Comparison of ENCODE assay signal across 8 cellular contexts in genomic region chr19:3250675-3251074, GRCh38. TPM values are rescaled to one million over a fixed set of nuclear protein-coding genes. Genes with fewer than 3 reads are reported as not detected.
DNase-seq lines count a peak whose midpoint lies in the region; ATAC-seq, FAIRE-seq and TF ChIP-seq lines count a peak whose summit lies in the region.

No MANE protein-coding gene starts in this region.

- H2AFZ ChIP-seq in SK-N-SH (ENCODE audit: low read depth): no peak overlapping the region
- no peak overlapping the region for H2AFZ ChIP-seq in K562 (ENCODE audit: low read depth, low read length)

- POLR2A ChIA-PET in SK-N-SH (lab: Yijun Ruan, JAX): no interaction called here
- POLR2A ChIA-PET in K562 (lab: Yijun Ruan, JAX): interaction anchor here (0.7 kb wide), 1 partner anchor 802 kb away, joined by 3 read pairs; no protein-coding TSS in a partner anchor

- H3K27me3 ChIP-seq in SK-N-SH (ENCODE audit: insufficient read depth) (peaks cover 4% of the 10 kb centered on the region; the same call in 1 of the 2 replicates), K562 (ENCODE audit: control insufficient read depth in 2 of 2, insufficient read depth in 2 of 2, low read length in 2 of 2) (0 out of 5 replicates have a peak, but pooled peaks cover 0 to 4% of the 10 kb centered on the region in 2 experiments)

- intact Hi-C loops in K562 (cut with micrococcal nuclease): no loop called here

- TF ChIP-seq EP300 in SK-N-SH (IDR thresholded peaks at IDR 0.05; ENCODE audit: borderline replicate concordance in 1 of 2, low read depth in 1 of 2, low read length in 1 of 2) (no peak), K562 (IDR thresholded peaks at IDR 0.05; ENCODE audit: low read length) (no peak)

- H3K9me3 Mint-ChIP-seq in nephron progenitor cell: peaks cover 13% of the 10 kb centered on the region

- CTCF ChIA-PET in SK-N-SH (lab: Yijun Ruan, JAX) (interaction anchor here (1.1 to 2.0 kb wide), 4 partner anchors 12 to 26 kb away, joined by 3 to 5 read pairs (median 4); partner anchors contain the start of gene CELF5), K562 (lab: Yijun Ruan, JAX; ENCODE audit: low intra/inter-chr PET ratio) (no interaction called here)

- H3K27ac ChIP-seq in SK-N-SH (ENCODE audit: low read depth in 2 of 2, low read length in 1 of 2) (no peak overlapping the region), K562 (ENCODE audit: extremely low read depth, low read depth, low read length) (no peak overlapping the region)

- 68% methylated on average over 6 of the region's 7 CpGs for WGBS in SK-N-SH (ENCODE audit: low lambda C conversion rate)
- 2% methylated on average over 6 of the region's 7 CpGs for WGBS in K562 (ENCODE audit: insufficient coverage, low coverage, missing lambda C conversion rate)

- H3K9me1 ChIP-seq in K562 (ENCODE audit: control insufficient read depth, insufficient read depth, low read length): no peaks in the 10 kb centered on the region

- H3K36me3 ChIP-seq in SK-N-SH (replicated peaks in 1 of 2; ENCODE audit: control insufficient read depth in 1 of 2, insufficient read depth in 2 of 2, low read length in 1 of 2) (no peaks in the 10 kb centered on the region), K562 (ENCODE audit: control insufficient read depth, insufficient read depth, low read length) (no peaks in the 10 kb centered on the region)

- H3K36me3 Mint-ChIP-seq in nephron progenitor cell (ENCODE audit: low read depth): no peaks in the 10 kb centered on the region

- no peak overlapping the region for H3K27ac Mint-ChIP-seq in nephron progenitor cell

- peak; percentile 25; the same call in 1 of the 2 replicates for TF ChIP-seq RAD21 in SK-N-SH (IDR thresholded peaks at IDR 0.05; ENCODE audit: low read length)
- peak; percentile 31 to 61 for TF ChIP-seq RAD21 in K562 (CRISPR knock-in tag; conservative IDR thresholded peaks at IDR 0.05 in 1 of 2, IDR thresholded peaks at IDR 0.05 in 1 of 2)

- peaks cover 14% of the 10 kb centered on the region for H3K27me3 Mint-ChIP-seq in nephron progenitor cell (ENCODE audit: low read depth, poor library complexity)

- H3K9ac ChIP-seq in SK-N-SH (no peak overlapping the region), K562 (ENCODE audit: insufficient read depth in 1 of 2, low read depth in 2 of 2, low read length in 2 of 2) (no peak overlapping the region)

- H3K4me3 Mint-ChIP-seq in nephron progenitor cell: no peak overlapping the region

- no peaks in the 10 kb centered on the region for H3K9me2 ChIP-seq in SK-N-SH

- no peaks in the 10 kb centered on the region for H4K20me1 ChIP-seq in SK-N-SH (ENCODE audit: insufficient read depth)
- H4K20me1 ChIP-seq in K562 (replicated peaks; ENCODE audit: control insufficient read depth, insufficient read depth, low read length): no peaks in the 10 kb centered on the region

- BruUV-seq in K562 (replicated peaks; lab: Mats Ljungman, UMichigan): no TSS peak

- H3K4me1 Mint-ChIP-seq in nephron progenitor cell: no peaks in the 10 kb centered on the region

- no peak overlapping the region for H3K4me2 ChIP-seq in SK-N-SH
- H3K4me2 ChIP-seq in K562 (ENCODE audit: insufficient read depth, low read length): no peak overlapping the region

- H3K4me3 ChIP-seq in SK-N-SH (ENCODE audit: low read depth in 2 of 2, low read length in 1 of 2) (no peak overlapping the region), K562 (no peak overlapping the region)

- peak; percentile 85 for ATAC-seq in K562
- ATAC-seq in GM18517 (IDR thresholded peaks at IDR 0.05; ENCODE audit: unreplicated experiment): no peak

- TF ChIP-seq CTCF in GM12873 (IDR thresholded peaks at IDR 0.05; ENCODE audit: insufficient read depth, low read depth, low read length, missing control alignments) (peak; percentile 87), SK-N-SH (IDR thresholded peaks at IDR 0.05) (peak; percentile 52), K562 (IDR thresholded peaks at IDR 0.05 in 2 of 3, conservative IDR thresholded peaks at IDR 0.05 in 1 of 3; ENCODE audit: insufficient read depth in 2 of 3, low read depth in 1 of 3, low read length in 3 of 3) (peak; percentile 74 to 78 (median 75)), nephron progenitor cell (IDR thresholded peaks at IDR 0.05) (peak; percentile 28)

- DNase-seq in SK-N-SH (peak; percentile 62), K562 (ENCODE audit: extremely low read depth in 1 of 4, low spot score in 3 of 4) (peak; percentile 64 to 72 (median 68)), nephron progenitor cell (peak; percentile 28), NCI-H510A treated with DMSO at 0.1 percent for 48 hours (lab: John Stamatoyannopoulos, UW) (no peak), GM12892 (ENCODE audit: insufficient read length) (no peak)
- no peak for DNase-seq in NK-92 treated with Interleukin-12 subunit alpha and Interleukin-12 subunit beta, amount 100 ng/mL, for 24 hours (lab: John Stamatoyannopoulos, UW)

- H3K9me3 ChIP-seq in SK-N-SH: no peaks in the 10 kb centered on the region
- peaks cover 2% of the 10 kb centered on the region; the same call in 1 of the 2 replicates for H3K9me3 ChIP-seq in K562 (replicated peaks; ENCODE audit: control insufficient read depth, insufficient read depth, low read depth, low read length)

- H3K4me1 ChIP-seq in SK-N-SH (ENCODE audit: control insufficient read depth in 1 of 2, insufficient read depth in 2 of 2, low read depth in 1 of 2, low read length in 1 of 2) (no peaks in the 10 kb centered on the region), K562 (replicated peaks in 1 of 2; ENCODE audit: control insufficient read depth in 2 of 2, insufficient read depth in 2 of 2, low read length in 2 of 2) (peaks cover 0 to 9% of the 10 kb centered on the region in 2 experiments; a peak in 3 of 5 replicates)

- in situ Hi-C loops in K562 (cut with MboI): no loop called here

- TF ChIP-seq POLR2A in K562 (conservative IDR thresholded peaks at IDR 0.05) (no peak), GM12892 (IDR thresholded peaks at IDR 0.05; ENCODE audit: low read depth, low read length) (no peak)

- H3F3A ChIP-seq in SK-N-SH (replicated peaks; ENCODE audit: insufficient read depth): no peaks in the 10 kb centered on the region

- H3K79me2 ChIP-seq in SK-N-SH (ENCODE audit: insufficient read depth) (no peaks in the 10 kb centered on the region), K562 (ENCODE audit: control insufficient read depth, insufficient read depth, low read length) (no peaks in the 10 kb centered on the region)

- peak; percentile 88 for FAIRE-seq in K562 (lab: Jason Lieb, UNC)
- no peak for FAIRE-seq in GM12892 (lab: Jason Lieb, UNC)

TF ChIP-seq in SK-N-SH, 30 proteins besides CTCF, POLR2A, EP300 and RAD21:
- peak; percentile 32; the same call in 1 of the 2 replicates for TF ChIP-seq SMC3 (IDR thresholded peaks at IDR 0.05; ENCODE audit: low read depth, low read length)
- TF ChIP-seq, protein P1, sequence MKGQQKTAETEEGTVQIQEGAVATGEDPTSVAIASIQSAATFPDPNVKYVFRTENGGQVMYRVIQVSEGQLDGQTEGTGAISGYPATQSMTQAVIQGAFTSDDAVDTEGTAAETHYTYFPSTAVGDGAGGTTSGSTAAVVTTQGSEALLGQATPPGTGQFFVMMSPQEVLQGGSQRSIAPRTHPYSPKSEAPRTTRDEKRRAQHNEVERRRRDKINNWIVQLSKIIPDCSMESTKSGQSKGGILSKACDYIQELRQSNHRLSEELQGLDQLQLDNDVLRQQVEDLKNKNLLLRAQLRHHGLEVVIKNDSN (IDR thresholded peaks at IDR 0.05; ENCODE audit: borderline replicate concordance, low read depth): no peak

TF ChIP-seq in K562, 482 proteins besides CTCF, POLR2A, EP300 and RAD21 (continues in another document):
- TF ChIP-seq BCOR (IDR thresholded peaks at IDR 0.05) (peak; percentile 85), TAF7 (tag; IDR thresholded peaks at IDR 0.05) (no peak), HMGN3 (IDR thresholded peaks at IDR 0.05; ENCODE audit: borderline replicate concordance, extremely low read depth, insufficient read length, low read depth, low read length) (no peak), SIRT6 (IDR thresholded peaks at IDR 0.05; ENCODE audit: low read depth, low read length) (no peak), SMAD1 (IDR thresholded peaks at IDR 0.05; ENCODE audit: low read depth, low read length, partially characterized antibody) (no peak)
- TF ChIP-seq, protein P2, sequence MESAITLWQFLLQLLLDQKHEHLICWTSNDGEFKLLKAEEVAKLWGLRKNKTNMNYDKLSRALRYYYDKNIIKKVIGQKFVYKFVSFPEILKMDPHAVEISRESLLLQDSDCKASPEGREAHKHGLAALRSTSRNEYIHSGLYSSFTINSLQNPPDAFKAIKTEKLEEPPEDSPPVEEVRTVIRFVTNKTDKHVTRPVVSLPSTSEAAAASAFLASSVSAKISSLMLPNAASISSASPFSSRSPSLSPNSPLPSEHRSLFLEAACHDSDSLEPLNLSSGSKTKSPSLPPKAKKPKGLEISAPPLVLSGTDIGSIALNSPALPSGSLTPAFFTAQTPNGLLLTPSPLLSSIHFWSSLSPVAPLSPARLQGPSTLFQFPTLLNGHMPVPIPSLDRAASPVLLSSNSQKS (CRISPR knock-in tag; IDR thresholded peaks at IDR 0.05): no peak

RNA-seq across cellular contexts. Expression of gene CELF5, which starts 26.2 kb away (rescaled TPM):
- 0.33 and 0.57 TPM in 2 replicates for polyA plus RNA-seq in SK-N-SH (2012; rRNA removed)
- 0.27 and 0.42 TPM in 2 replicates for polyA plus RNA-seq in SK-N-SH (2012; cell fraction: cytosol; rRNA removed)
- 1.5 and 3.5 TPM in 2 replicates for polyA plus RNA-seq in SK-N-SH (2012; cell fraction: nucleus; rRNA removed)
- total RNA-seq in K562 (2011; cell fraction: chromatin; rRNA removed; ENCODE audit: low replicate concordance): 0.18 and 0.69 TPM in 2 replicates
- 0.50 and 0.53 TPM in 2 replicates for total RNA-seq in K562 (2011; cell fraction: nucleolus; rRNA removed)
- 0.81 and 0.99 TPM in 2 replicates for total RNA-seq in K562 (2011; cell fraction: nucleoplasm; rRNA removed)
- 0.05 and 0.73 TPM in 2 replicates for total RNA-seq in K562 (2014; rRNA removed)
- 0.07 and 0.26 TPM in 2 replicates for total RNA-seq in K562 (2014; rRNA removed; fragmentation: Illumina TruSeq; extraction: Trizol)
- total RNA-seq in K562 (2015; rRNA removed; fragmentation: Illumina TruSeq; extraction: Trizol): 0.36 and 0.41 TPM in 2 replicates
- total RNA-seq in K562 (2021): 0.29 and 0.49 TPM in 2 replicates
- polyA plus RNA-seq in K562 (2011; rRNA removed): 0.28 and 0.38 TPM in 2 replicates
- polyA plus RNA-seq in K562 (2011; cell fraction: cytosol; rRNA removed): 0.21 and 0.25 TPM in 2 replicates
- 1.4 and 2.7 TPM in 2 replicates for polyA plus RNA-seq in K562 (2011; cell fraction: nucleus; rRNA removed)
- polyA plus RNA-seq in K562 (2012): 0.52 and 0.54 TPM in 2 replicates
- 0.22 and 0.39 TPM in 2 replicates for polyA plus RNA-seq in K562 (2014; fragmentation: Illumina TruSeq; extraction: Trizol)
- under 1 TPM; 0.01 to 0.07 TPM for polyA plus RNA-seq in K562 (2014; fragmentation: Nextera tagmentation; extraction: Ambion mirVana)
- polyA plus RNA-seq in K562 (2014; rRNA removed): 0.27 and 0.56 TPM in 2 replicates
- polyA minus RNA-seq in K562 (2011; rRNA and poly(A)+ RNA removed): 0.18 and 0.30 TPM in 2 replicates
- not detected in 2 replicates for polyA minus RNA-seq in K562 (2011; cell fraction: cytosol; rRNA and poly(A)+ RNA removed)
- 0.27 and 0.44 TPM in 2 replicates for polyA minus RNA-seq in K562 (2011; cell fraction: nucleus; rRNA and poly(A)+ RNA removed)
- not detected for polyA plus RNA-seq in GM12892 (2012; ENCODE audit: missing spikeins)

Comparison
In these comparisons a context has a peak if more than half of its experiments do, and no peak if none do; other contexts are left out.
1. CTCF ChIP-seq: peak in every context shown above with its lines; median percentile 87 in GM12873; 75 in K562; 52 in SK-N-SH; 28 in nephron progenitor cell.
2. DNase-seq: peak in SK-N-SH (single experiment), K562 (4 of 4) and nephron progenitor cell (single experiment); none in NCI-H510A treated with DMSO at 0.1 percent for 48 hours (single experiment), NK-92 treated with Interleukin-12 subunit alpha and Interleukin-12 subunit beta, amount 100 ng/mL, for 24 hours (single experiment) and GM12892 (single experiment).